Comparison of ENCODE assay signal across 31 cellular contexts in the genomic region with DNA sequence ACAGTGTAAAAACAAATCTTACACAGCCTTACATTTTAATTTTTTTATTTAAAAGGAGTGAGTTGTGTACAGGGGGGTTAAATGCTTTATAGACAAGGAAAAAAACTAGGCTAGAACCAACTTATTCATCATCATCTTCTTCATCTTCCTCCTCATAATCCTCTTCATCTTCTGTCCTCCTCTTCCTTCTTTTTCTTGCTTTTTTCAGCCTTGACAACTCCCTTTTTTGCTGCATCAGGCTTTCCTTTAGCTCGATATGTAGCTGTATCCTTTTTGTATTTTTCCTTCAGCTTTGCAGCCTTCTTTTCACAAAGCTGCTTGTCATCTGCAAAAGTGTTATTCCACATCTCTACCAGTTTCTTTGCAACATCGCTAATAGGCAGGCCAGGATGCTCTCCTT.
A peak's percentile ranks its signal among the peaks of the same experiment; 100 is the strongest.
DNase-seq lines count a peak whose midpoint lies in the region; ATAC-seq, FAIRE-seq and TF ChIP-seq lines count a peak whose summit lies in the region.
"Had no signal": no experiment of that assay in that cellular context is flagged by ENCODE, and none has a peak within 500 bp of the region (broad histone marks: within the 10 kb centered on the region; RNA-seq: fewer than 3 reads in every experiment).

No MANE protein-coding gene starts in this region.

- DNase-seq in K562 (ENCODE audit: extremely low read depth in 1 of 4, low spot score in 3 of 4) = no peak
- DNase-seq in GDM1 (lab: John Stamatoyannopoulos, UW) = no peak
- no peak for DNase-seq in amniotic stem cell (lab: John Stamatoyannopoulos, UW)
- DNase-seq: 8988T; ACHN; AML-193; BE2C; C1 segment of cervical spinal cord; Caco-2; Calu3; CD4-positive, alpha-beta memory T cell; CD4-positive, alpha-beta T cell; CD4-positive, CD25-positive, alpha-beta regulatory T cell; CD8-positive, alpha-beta memory T cell; CD8-positive, alpha-beta T cell; COR-L47; DMS 273 treated with DMSO at 0.1 percent for 48 hours; DMS153; DMS53; DMS79; DMS79 treated with DMSO at 0.1 percent for 48 hours; DND-41; EL had no signal

- TF ChIP-seq EP300 in K562 (IDR thresholded peaks at IDR 0.05; ENCODE audit: low read length) = no peak

- H3K4me1 ChIP-seq in HEK293 (ENCODE audit: control insufficient read depth, insufficient read depth, low read length) (no peaks in the 10 kb centered on the region), K562 (replicated peaks in 1 of 2; ENCODE audit: control insufficient read depth in 2 of 2, insufficient read depth in 2 of 2, low read length in 2 of 2) (no peaks in the 10 kb centered on the region)
- H3K4me1 ChIP-seq: A549; BE2C; BLaER1; BLaER1 treated with 17β-estradiol and CSF1 and Interleukin-3, amounts not matched to agents 10 nM and 100 nM; Caco-2 had no signal

- no peaks in the 10 kb centered on the region for H3K9me1 ChIP-seq in K562 (ENCODE audit: control insufficient read depth, insufficient read depth, low read length)

- intact Hi-C loops in K562 (cut with micrococcal nuclease) = no loop called here

- no peaks in the 10 kb centered on the region for H4K20me1 ChIP-seq in K562 (replicated peaks; ENCODE audit: control insufficient read depth, insufficient read depth, low read length)
- H4K20me1 ChIP-seq: BLaER1; BLaER1 treated with 17β-estradiol and CSF1 and Interleukin-3, amounts not matched to agents 10 nM and 100 nM had no signal

- ATAC-seq in K562 = no peak
- ATAC-seq: A549; CD8-positive, alpha-beta T cell had no signal

- no peak for TF ChIP-seq RAD21 in K562 (CRISPR knock-in tag; conservative IDR thresholded peaks at IDR 0.05 in 1 of 2, IDR thresholded peaks at IDR 0.05 in 1 of 2)

- no peak overlapping the region for H3K4me3 ChIP-seq in HEK293 (ENCODE audit: low read depth, low read length)
- H3K4me3 ChIP-seq in K562 = no peak overlapping the region
- H3K4me3 ChIP-seq: A549; BLaER1; BLaER1 treated with 17β-estradiol and CSF1 and Interleukin-3, amounts not matched to agents 10 nM and 100 nM had no signal

- 11% methylated on average over 2 of the region's 2 CpGs for WGBS in K562 (ENCODE audit: insufficient coverage, low coverage, missing lambda C conversion rate)

- H3K4me2 ChIP-seq in K562 (ENCODE audit: insufficient read depth, low read length) = no peak overlapping the region
- H3K4me2 ChIP-seq: A549; BLaER1; BLaER1 treated with 17β-estradiol and CSF1 and Interleukin-3, amounts not matched to agents 10 nM and 100 nM had no signal

- POLR2A ChIA-PET in HEK293 (lab: Yijun Ruan, JAX) = no interaction called here
- POLR2A ChIA-PET in K562 (lab: Yijun Ruan, JAX) = interaction anchor here (1.7 kb wide), 1 partner anchor 13 kb away, joined by 4 read pairs; no protein-coding TSS in a partner anchor

- H3K9me3 ChIP-seq in HEK293 (ENCODE audit: control insufficient read depth, insufficient read depth, low read depth, low read length) (no peaks in the 10 kb centered on the region), K562 (replicated peaks; ENCODE audit: control insufficient read depth, insufficient read depth, low read depth, low read length) (no peaks in the 10 kb centered on the region)
- H3K9me3 ChIP-seq: A549; BE2C; BLaER1; BLaER1 treated with 17β-estradiol and CSF1 and Interleukin-3, amounts not matched to agents 10 nM and 100 nM; Caco-2 had no signal

- H3K36me3 ChIP-seq in HEK293 (ENCODE audit: control insufficient read depth in 2 of 2, insufficient read depth in 1 of 2, low read length in 2 of 2) (no peaks in the 10 kb centered on the region), K562 (ENCODE audit: control insufficient read depth, insufficient read depth, low read length) (no peaks in the 10 kb centered on the region)
- H3K36me3 ChIP-seq: BE2C; BLaER1; BLaER1 treated with 17β-estradiol and CSF1 and Interleukin-3, amounts not matched to agents 10 nM and 100 nM had no signal

- H2AFZ ChIP-seq in K562 (ENCODE audit: low read depth, low read length) = no peak overlapping the region

- CTCF ChIA-PET in HEK293 (lab: Yijun Ruan, JAX) (no interaction called here), K562 (lab: Yijun Ruan, JAX; ENCODE audit: low intra/inter-chr PET ratio) (no interaction called here)

- no peak for TF ChIP-seq POLR2A in K562 (conservative IDR thresholded peaks at IDR 0.05)

- TF ChIP-seq CTCF in HEK293 (tag by site-specific recombination; IDR thresholded peaks at IDR 0.05) (no peak), K562 (IDR thresholded peaks at IDR 0.05 in 2 of 3, conservative IDR thresholded peaks at IDR 0.05 in 1 of 3; ENCODE audit: insufficient read depth in 2 of 3, low read depth in 1 of 3, low read length in 3 of 3) (no peak)

- no peak for FAIRE-seq in K562 (lab: Jason Lieb, UNC)
- FAIRE-seq: A204.1, A549, D721Med had no signal

- in situ Hi-C loops in K562 (cut with MboI) = no loop called here

- no TSS peak for BruUV-seq in K562 (replicated peaks; lab: Mats Ljungman, UMichigan)

- H3K79me2 ChIP-seq in K562 (ENCODE audit: control insufficient read depth, insufficient read depth, low read length) = no peaks in the 10 kb centered on the region

- no peak overlapping the region for H3K9ac ChIP-seq in K562 (ENCODE audit: insufficient read depth in 1 of 2, low read depth in 2 of 2, low read length in 2 of 2)
- H3K9ac ChIP-seq: BLaER1; BLaER1 treated with 17β-estradiol and CSF1 and Interleukin-3, amounts not matched to agents 10 nM and 100 nM had no signal

- peaks cover 2 to 10% of the 10 kb centered on the region in 2 experiments; a peak in 3 of 5 replicates for H3K27me3 ChIP-seq in K562 (ENCODE audit: control insufficient read depth in 2 of 2, insufficient read depth in 2 of 2, low read length in 2 of 2)
- H3K27me3 ChIP-seq: BE2C; BLaER1; BLaER1 treated with 17β-estradiol and CSF1 and Interleukin-3, amounts not matched to agents 10 nM and 100 nM had no signal

- H3K27ac ChIP-seq in HEK293 (ENCODE audit: extremely low read depth, low read depth, low read length) (no peak overlapping the region), K562 (ENCODE audit: extremely low read depth, low read depth, low read length) (no peak overlapping the region)
- H3K27ac ChIP-seq: 22Rv1; A549; BLaER1; BLaER1 treated with 17β-estradiol and CSF1 and Interleukin-3, amounts not matched to agents 10 nM and 100 nM; C4-2B had no signal

TF ChIP-seq in HEK293, 187 proteins besides CTCF, POLR2A, EP300 and RAD21:
- no peak for TF ChIP-seq ZNF23 (tag by site-specific recombination; IDR thresholded peaks at IDR 0.05; ENCODE audit: borderline replicate concordance)
- TF ChIP-seq, protein P1, sequence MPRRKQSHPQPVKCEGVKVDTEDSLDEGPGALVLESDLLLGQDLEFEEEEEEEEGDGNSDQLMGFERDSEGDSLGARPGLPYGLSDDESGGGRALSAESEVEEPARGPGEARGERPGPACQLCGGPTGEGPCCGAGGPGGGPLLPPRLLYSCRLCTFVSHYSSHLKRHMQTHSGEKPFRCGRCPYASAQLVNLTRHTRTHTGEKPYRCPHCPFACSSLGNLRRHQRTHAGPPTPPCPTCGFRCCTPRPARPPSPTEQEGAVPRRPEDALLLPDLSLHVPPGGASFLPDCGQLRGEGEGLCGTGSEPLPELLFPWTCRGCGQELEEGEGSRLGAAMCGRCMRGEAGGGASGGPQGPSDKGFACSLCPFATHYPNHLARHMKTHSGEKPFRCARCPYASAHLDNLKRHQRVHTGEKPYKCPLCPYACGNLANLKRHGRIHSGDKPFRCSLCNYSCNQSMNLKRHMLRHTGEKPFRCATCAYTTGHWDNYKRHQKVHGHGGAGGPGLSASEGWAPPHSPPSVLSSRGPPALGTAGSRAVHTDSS (tag by site-specific recombination; IDR thresholded peaks at IDR 0.05) = peak; percentile 69; the same call in 1 of the 2 replicates

TF ChIP-seq in K562, 482 proteins besides CTCF, POLR2A, EP300 and RAD21 (continues in another document):
- TF ChIP-seq, protein P2, sequence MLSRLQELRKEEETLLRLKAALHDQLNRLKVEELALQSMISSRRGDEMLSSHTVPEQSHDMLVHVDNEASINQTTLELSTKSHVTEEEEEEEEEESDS (CRISPR knock-in tag; IDR thresholded peaks at IDR 0.05) = no peak
- no peak for TF ChIP-seq KDM1A (IDR thresholded peaks at IDR 0.05)
- no peak for TF ChIP-seq ZNF253 (CRISPR knock-in tag; conservative IDR thresholded peaks at IDR 0.05)
- no peak for TF ChIP-seq KLF6 (CRISPR knock-in tag; IDR thresholded peaks at IDR 0.05; ENCODE audit: borderline replicate concordance)
- TF ChIP-seq TCFL5 (CRISPR knock-in tag; conservative IDR thresholded peaks at IDR 0.05) = no peak
- no peak for TF ChIP-seq PURB (CRISPR knock-in tag; IDR thresholded peaks at IDR 0.05; ENCODE audit: low read depth)
- TF ChIP-seq ELF4 (CRISPR knock-in tag; IDR thresholded peaks at IDR 0.05) = no peak
- TF ChIP-seq, protein P3, sequence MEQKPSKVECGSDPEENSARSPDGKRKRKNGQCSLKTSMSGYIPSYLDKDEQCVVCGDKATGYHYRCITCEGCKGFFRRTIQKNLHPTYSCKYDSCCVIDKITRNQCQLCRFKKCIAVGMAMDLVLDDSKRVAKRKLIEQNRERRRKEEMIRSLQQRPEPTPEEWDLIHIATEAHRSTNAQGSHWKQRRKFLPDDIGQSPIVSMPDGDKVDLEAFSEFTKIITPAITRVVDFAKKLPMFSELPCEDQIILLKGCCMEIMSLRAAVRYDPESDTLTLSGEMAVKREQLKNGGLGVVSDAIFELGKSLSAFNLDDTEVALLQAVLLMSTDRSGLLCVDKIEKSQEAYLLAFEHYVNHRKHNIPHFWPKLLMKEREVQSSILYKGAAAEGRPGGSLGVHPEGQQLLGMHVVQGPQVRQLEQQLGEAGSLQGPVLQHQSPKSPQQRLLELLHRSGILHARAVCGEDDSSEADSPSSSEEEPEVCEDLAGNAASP (IDR thresholded peaks at IDR 0.05) = no peak
- TF ChIP-seq, protein P4, sequence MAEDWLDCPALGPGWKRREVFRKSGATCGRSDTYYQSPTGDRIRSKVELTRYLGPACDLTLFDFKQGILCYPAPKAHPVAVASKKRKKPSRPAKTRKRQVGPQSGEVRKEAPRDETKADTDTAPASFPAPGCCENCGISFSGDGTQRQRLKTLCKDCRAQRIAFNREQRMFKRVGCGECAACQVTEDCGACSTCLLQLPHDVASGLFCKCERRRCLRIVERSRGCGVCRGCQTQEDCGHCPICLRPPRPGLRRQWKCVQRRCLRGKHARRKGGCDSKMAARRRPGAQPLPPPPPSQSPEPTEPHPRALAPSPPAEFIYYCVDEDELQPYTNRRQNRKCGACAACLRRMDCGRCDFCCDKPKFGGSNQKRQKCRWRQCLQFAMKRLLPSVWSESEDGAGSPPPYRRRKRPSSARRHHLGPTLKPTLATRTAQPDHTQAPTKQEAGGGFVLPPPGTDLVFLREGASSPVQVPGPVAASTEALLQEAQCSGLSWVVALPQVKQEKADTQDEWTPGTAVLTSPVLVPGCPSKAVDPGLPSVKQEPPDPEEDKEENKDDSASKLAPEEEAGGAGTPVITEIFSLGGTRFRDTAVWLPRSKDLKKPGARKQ (CRISPR knock-in tag; IDR thresholded peaks at IDR 0.05) = no peak
- no peak for TF ChIP-seq BCL6 (CRISPR knock-in tag; IDR thresholded peaks at IDR 0.05)
- TF ChIP-seq ZNF586 (CRISPR knock-in tag; conservative IDR thresholded peaks at IDR 0.05) = no peak
